In genomic region chr12:127810026-127810425, GRCh38 we compare ENCODE assay signal across 10 cellular contexts.
DNase-seq lines count a peak whose midpoint lies in the region; ATAC-seq, FAIRE-seq and TF ChIP-seq lines count a peak whose summit lies in the region.
"Had no signal": no experiment of that assay in that cellular context is flagged by ENCODE, and none has a peak within 500 bp of the region (broad histone marks: within the 10 kb centered on the region; RNA-seq: fewer than 3 reads in every experiment).

No MANE protein-coding gene starts in this region.

- H3K27me3 Mint-ChIP-seq in osteocyte (ENCODE audit: unreplicated experiment): peaks cover 7% of the 10 kb centered on the region
- no peaks in the 10 kb centered on the region for H3K27me3 Mint-ChIP-seq in activated T-cell treated with anti-CD3 and anti-CD28 coated beads, Interleukin-2, amount 50 U/mL, for 72 hours (ENCODE audit: low read depth)

- H3K4me3 ChIP-seq in fibroblast of mammary gland (ENCODE audit: control insufficient read depth, low read depth, low read length): no peak overlapping the region
- H3K4me3 ChIP-seq in small intestine (ENCODE audit: low read depth in 1 of 2, low read length in 2 of 2): no peak overlapping the region

- peaks cover 30% of the 10 kb centered on the region for H3K4me1 Mint-ChIP-seq in osteocyte (ENCODE audit: unreplicated experiment)
- no peaks in the 10 kb centered on the region for H3K4me1 Mint-ChIP-seq in activated T-cell treated with anti-CD3 and anti-CD28 coated beads, Interleukin-2, amount 50 U/mL, for 72 hours (ENCODE audit: low read depth)

- ATAC-seq in activated T-cell treated with anti-CD3 and anti-CD28 coated beads, Interleukin-2, amount 50 U/mL, for 72 hours (replicated peaks in 1 of 2): no peak

- no peaks in the 10 kb centered on the region for H3K36me3 ChIP-seq in small intestine (ENCODE audit: control insufficient read depth in 2 of 2, insufficient read depth in 2 of 2, low read length in 2 of 2)

- TF ChIP-seq CTCF in fibroblast of mammary gland (conservative IDR thresholded peaks at IDR 0.05; ENCODE audit: control insufficient read depth, insufficient read depth, low read depth, low read length): no peak
- peak; percentile 31 for TF ChIP-seq CTCF in osteocyte (IDR thresholded peaks at IDR 0.05)

- in situ Hi-C loops in Caki2 (cut with HindIII; ENCODE audit: low pct_unique_long_range_greater_than_20kb, low sequenced_read_pairs): no loop called here

- no peaks in the 10 kb centered on the region for H3K9me3 ChIP-seq in small intestine (ENCODE audit: control insufficient read depth, low read depth)

- no peaks in the 10 kb centered on the region for H3K27me3 ChIP-seq in small intestine (ENCODE audit: control insufficient read depth in 2 of 2, insufficient read depth in 2 of 2, low read length in 2 of 2)

- H3K4me3 Mint-ChIP-seq in osteocyte (ENCODE audit: unreplicated experiment): no peak overlapping the region
- H3K4me3 Mint-ChIP-seq in activated T-cell treated with anti-CD3 and anti-CD28 coated beads, Interleukin-2, amount 50 U/mL, for 72 hours: no peak overlapping the region
- H3K4me3 Mint-ChIP-seq: T-helper 1 cell treated with Interleukin-12 subunit alpha and Interleukin-12 subunit beta and Interleukin-4 antibody, amounts not matched to agents 30 μg/mL and 1 μg/mL, for 36 hours had no signal

- H3K27ac Mint-ChIP-seq in osteocyte (ENCODE audit: unreplicated experiment): peak overlapping the region; percentile 83
- H3K27ac Mint-ChIP-seq in activated T-cell treated with anti-CD3 and anti-CD28 coated beads, Interleukin-2, amount 50 U/mL, for 72 hours: no peak overlapping the region
- H3K27ac Mint-ChIP-seq: T-helper 1 cell treated with Interleukin-12 subunit alpha and Interleukin-12 subunit beta and Interleukin-4 antibody, amounts not matched to agents 30 μg/mL and 1 μg/mL, for 36 hours had no signal

- peak; percentile 53 for DNase-seq in Caki2 (ENCODE audit: low read depth)
- peak; percentile 71 for DNase-seq in RKO (ENCODE audit: low spot score)
- peak; percentile 98 for DNase-seq in fibroblast of mammary gland (ENCODE audit: low read depth)
- no peak for DNase-seq in osteocyte (ENCODE audit: extremely low spot score, unreplicated experiment)
- DNase-seq in activated T-cell treated with anti-CD3 and anti-CD28 coated beads, Interleukin-2, amount 50 U/mL, for 72 hours: no peak
- DNase-seq in 8988T: no peak
- DNase-seq in small intestine: no peak
- DNase-seq in NCI-H1930 (lab: John Stamatoyannopoulos, UW): no peak
- DNase-seq: MM.1S had no signal

- H3K27ac ChIP-seq in small intestine (ENCODE audit: low read depth in 1 of 2, low read length in 1 of 2): no peak overlapping the region

- H3K9me3 Mint-ChIP-seq in osteocyte (ENCODE audit: unreplicated experiment): no peaks in the 10 kb centered on the region
- H3K9me3 Mint-ChIP-seq in activated T-cell treated with anti-CD3 and anti-CD28 coated beads, Interleukin-2, amount 50 U/mL, for 72 hours: peaks cover 11 to 15% of the 10 kb centered on the region in 2 donors

- no peaks in the 10 kb centered on the region for H3K4me1 ChIP-seq in small intestine (ENCODE audit: control insufficient read depth in 2 of 2, insufficient read depth in 1 of 2, low read depth in 1 of 2, low read length in 1 of 2)

- FAIRE-seq in small intestine (lab: Jason Lieb, UNC): no peak

- 62 to 75% (median 72%) methylated on average over 4 of the region's 4 CpGs for WGBS in small intestine, 3 donors

- H3K36me3 Mint-ChIP-seq in osteocyte (ENCODE audit: unreplicated experiment): no peaks in the 10 kb centered on the region
- H3K36me3 Mint-ChIP-seq in activated T-cell treated with anti-CD3 and anti-CD28 coated beads, Interleukin-2, amount 50 U/mL, for 72 hours (ENCODE audit: insufficient read depth in 2 of 2): peaks cover 0 to 2% of the 10 kb centered on the region in 2 donors

Comparison
In these comparisons a context has a peak if more than half of its experiments do, and no peak if none do; other contexts are left out.
1. DNase-seq: peak in Caki2 (single experiment), RKO (single experiment) and fibroblast of mammary gland (single experiment); none in osteocyte (single experiment), activated T-cell treated with anti-CD3 and anti-CD28 coated beads, Interleukin-2, amount 50 U/mL, for 72 hours (0 of 2), 8988T (single experiment), small intestine (single experiment) and NCI-H1930 (0 of 2).